ENCODE assay signal across 14 cellular contexts in genomic region chr3:64384561-64384960, GRCh38.
A peak's percentile ranks its signal among the peaks of the same experiment; 100 is the strongest.
DNase-seq lines count a peak whose midpoint lies in the region; ATAC-seq and TF ChIP-seq lines count a peak whose summit lies in the region.
"Had no signal": no experiment of that assay in that cellular context is flagged by ENCODE, and none has a peak within 500 bp of the region (broad histone marks: within the 10 kb centered on the region; RNA-seq: fewer than 3 reads in every experiment).

No MANE protein-coding gene starts in this region.

- H4K5ac ChIP-seq in IMR-90 (ENCODE audit: low read depth, low read length): no peak overlapping the region

- H3K4ac ChIP-seq in IMR-90 (ENCODE audit: low read depth, low read length): no peak overlapping the region

- in situ Hi-C loops in IMR-90 (cut with MboI; ENCODE audit: low sequenced_read_pairs) (no loop called here), mammary epithelial cell (cut with MboI; ENCODE audit: low sequenced_read_pairs in 2 of 2) (no loop called here)

- BruUV-seq in IMR-90 (replicated peaks; lab: Mats Ljungman, UMichigan): no TSS peak
- no TSS peak for BruUV-seq in mammary epithelial cell (replicated peaks; lab: Mats Ljungman, UMichigan)

- no peak overlapping the region for H2AK5ac ChIP-seq in IMR-90 (ENCODE audit: low read depth, low read length)

- H3K36me3 ChIP-seq in IMR-90 (ENCODE audit: control insufficient read depth, insufficient read depth, low read length): no peaks in the 10 kb centered on the region
- H3K36me3 ChIP-seq in mammary epithelial cell (ENCODE audit: insufficient read depth, low read length): no peaks in the 10 kb centered on the region
- H3K36me3 ChIP-seq: BE2C, HAP-1 had no signal

- H4K20me1 ChIP-seq in IMR-90 (ENCODE audit: insufficient read depth, low read length): no peaks in the 10 kb centered on the region
- H4K20me1 ChIP-seq in mammary epithelial cell (ENCODE audit: insufficient read depth, low read length): no peaks in the 10 kb centered on the region

- 0 out of 3 replicates have a peak overlapping the region, but pooled peaks have one; percentile 84 for H2BK15ac ChIP-seq in IMR-90 (ENCODE audit: low read depth, low read length)

- H2BK20ac ChIP-seq in IMR-90 (ENCODE audit: low read depth, low read length): no peak overlapping the region

- H3K56ac ChIP-seq in IMR-90 (ENCODE audit: extremely low read depth, insufficient read depth, low read length): no peak overlapping the region

- peaks cover 9% of the 10 kb centered on the region for H3K4me1 ChIP-seq in IMR-90 (ENCODE audit: control insufficient read depth, insufficient read depth, low read length)
- H3K4me1 ChIP-seq in mammary epithelial cell (ENCODE audit: insufficient read depth, low read length): no peaks in the 10 kb centered on the region
- H3K4me1 ChIP-seq: BE2C had no signal

- no peak overlapping the region; the same call in 1 of the 2 replicates for H3K18ac ChIP-seq in IMR-90 (ENCODE audit: low read depth, low read length)

- H3K4me2 ChIP-seq in IMR-90 (ENCODE audit: low read depth, low read length) (no peak overlapping the region), mammary epithelial cell (ENCODE audit: insufficient read depth, low read depth, low read length) (no peak overlapping the region)

- TF ChIP-seq CTCF in IMR-90 (conservative IDR thresholded peaks at IDR 0.05; ENCODE audit: low read depth, low read length) (no peak), mammary epithelial cell (conservative IDR thresholded peaks at IDR 0.05 in 1 of 2, IDR thresholded peaks at IDR 0.05 in 1 of 2; ENCODE audit: extremely low read depth in 1 of 2, insufficient read depth in 1 of 2, low read depth in 1 of 2, low read length in 2 of 2) (no peak), fibroblast of villous mesenchyme (IDR thresholded peaks at IDR 0.05; ENCODE audit: insufficient read depth, low read depth, low read length) (no peak)

- dilution Hi-C loops in IMR-90 (cut with HindIII; ENCODE audit: low sequenced_read_pairs, unreplicated experiment) (no loop called here), mammary epithelial cell (cut with HindIII; ENCODE audit: low sequenced_read_pairs) (no loop called here)

- CTCF ChIA-PET in IMR-90 (lab: Yijun Ruan, JAX): no interaction called here
- CTCF ChIA-PET in mammary epithelial cell (lab: Charles Lee; ENCODE audit: low non-redundant PET): no interaction called here

- H3K79me2 ChIP-seq in mammary epithelial cell (ENCODE audit: insufficient read depth, low read length): no peaks in the 10 kb centered on the region

- H3K27ac ChIP-seq in IMR-90 (ENCODE audit: insufficient read depth, low read length) (no peak overlapping the region), mammary epithelial cell (ENCODE audit: insufficient read depth, low read depth, low read length) (no peak overlapping the region)
- H3K27ac ChIP-seq: C4-2B had no signal

- POLR2A ChIA-PET in IMR-90 (lab: Charles Lee; ENCODE audit: unreplicated experiment): no interaction called here

- WGBS in IMR-90 (ENCODE audit: extremely low coverage in 2 of 2, insufficient read length in 1 of 2), 2 experiments: no CpG with 5 or more reads among the region's 3 CpGs
- 100% methylated on average over 2 of the region's 3 CpGs for WGBS in mammary epithelial cell (ENCODE audit: low coverage, missing lambda C conversion rate)

- H4K91ac ChIP-seq in IMR-90 (ENCODE audit: insufficient read depth, low read depth, low read length): no peak overlapping the region

- intact Hi-C loops in IMR-90 (cut with micrococcal nuclease) (no loop called here), mammary epithelial cell (cut with micrococcal nuclease) (no loop called here), head of caudate nucleus (cut with DNase I) (no loop called here)

- TF ChIP-seq RAD21 in IMR-90 (IDR thresholded peaks at IDR 0.05; ENCODE audit: low read length): no peak

- TF ChIP-seq POLR2A in IMR-90 (IDR thresholded peaks at IDR 0.05; ENCODE audit: low read depth, low read length): no peak

- H3K9me1 ChIP-seq in IMR-90 (ENCODE audit: insufficient read depth, low read length): peaks cover 10% of the 10 kb centered on the region

- no peak overlapping the region for H2BK120ac ChIP-seq in IMR-90 (ENCODE audit: low read depth, low read length)

- no peak overlapping the region for H3K14ac ChIP-seq in IMR-90 (replicated peaks; ENCODE audit: low read depth, low read length)

- no peak overlapping the region for H2AK9ac ChIP-seq in IMR-90 (replicated peaks; ENCODE audit: low read depth, low read length, poor library complexity)

- peaks cover 0 to 8% of the 10 kb centered on the region in 2 experiments; a peak in 1 of 4 replicates for H3K79me1 ChIP-seq in IMR-90 (ENCODE audit: low read depth in 1 of 2, low read length in 2 of 2)

- no peak overlapping the region for H3K23ac ChIP-seq in IMR-90 (ENCODE audit: low read depth, low read length)

- H4K8ac ChIP-seq in IMR-90 (ENCODE audit: low read depth in 2 of 2, low read length in 2 of 2): no peak overlapping the region

- DNase-seq in IMR-90: no peak
- DNase-seq in mammary epithelial cell: peak; percentile 16
- peak; percentile 60 for DNase-seq in fibroblast of villous mesenchyme (ENCODE audit: low read depth)
- peak; percentile 22 for DNase-seq in renal cortical epithelial cell (ENCODE audit: low read depth)
- no peak for DNase-seq in NCI-H2029 treated with DMSO at 0.1 percent for 48 hours (lab: John Stamatoyannopoulos, UW)
- no peak for DNase-seq in NCI-H2196 (lab: John Stamatoyannopoulos, UW; ENCODE audit: unreplicated experiment)
- no peak for DNase-seq in head of caudate nucleus
- DNase-seq: BE2C; CD4-positive, alpha-beta memory T cell; DMS153; DMS79 treated with DMSO at 0.1 percent for 48 hours; EL had no signal

- H3K9me3 ChIP-seq in IMR-90 (ENCODE audit: control insufficient read depth, insufficient read depth, low read length): 0 out of 2 replicates have a peak, but pooled peaks cover 4% of the 10 kb centered on the region
- H3K9me3 ChIP-seq in mammary epithelial cell (replicated peaks; ENCODE audit: insufficient read depth, low read length): no peaks in the 10 kb centered on the region
- H3K9me3 ChIP-seq: BE2C, HAP-1 had no signal

- ATAC-seq in IMR-90 (ENCODE audit: low read depth): no peak

- H3K9ac ChIP-seq in IMR-90 (ENCODE audit: low read depth, low read length) (no peak overlapping the region), mammary epithelial cell (ENCODE audit: insufficient read depth, low read length) (no peak overlapping the region)

- H3K27me3 ChIP-seq in IMR-90 (ENCODE audit: control insufficient read depth, insufficient read depth, low read length): no peaks in the 10 kb centered on the region
- H3K27me3 ChIP-seq in mammary epithelial cell (ENCODE audit: insufficient read depth, low read length): no peaks in the 10 kb centered on the region
- H3K27me3 ChIP-seq: BE2C had no signal

- H2BK5ac ChIP-seq in IMR-90 (ENCODE audit: low read depth, low read length, poor library complexity, severe bottlenecking): no peak overlapping the region

- H2AFZ ChIP-seq in IMR-90 (replicated peaks; ENCODE audit: low read length, poor library complexity) (no peak overlapping the region), mammary epithelial cell (ENCODE audit: low read depth, low read length) (peak overlapping the region; percentile 1)

- H3K4me3 ChIP-seq in IMR-90 (ENCODE audit: insufficient read depth, low read depth, low read length): no peak overlapping the region
- H3K4me3 ChIP-seq in mammary epithelial cell (replicated peaks in 1 of 3; ENCODE audit: insufficient read depth in 1 of 3, low read depth in 2 of 3, low read length in 3 of 3): no peak overlapping the region
- no peak overlapping the region for H3K4me3 ChIP-seq in fibroblast of villous mesenchyme (ENCODE audit: low read depth, low read length)
- H3K4me3 ChIP-seq: HAP-1 had no signal

TF ChIP-seq in IMR-90, 13 proteins besides CTCF, POLR2A, EP300 and RAD21:
- TF ChIP-seq NFE2L2 (IDR thresholded peaks at IDR 0.05; ENCODE audit: low read depth, low read length) (no peak), RCOR1 (IDR thresholded peaks at IDR 0.05; ENCODE audit: insufficient replicate concordance, low read length) (no peak), BHLHE40 (IDR thresholded peaks at IDR 0.05; ENCODE audit: low read depth, low read length) (no peak), MAFK (IDR thresholded peaks at IDR 0.05; ENCODE audit: low read depth, low read length) (no peak), RFX5 (IDR thresholded peaks at IDR 0.05; ENCODE audit: low read depth, low read length) (no peak)

Comparison
In these comparisons a context has a peak if more than half of its experiments do, and no peak if none do; other contexts are left out.
1. DNase-seq: peak in mammary epithelial cell (single experiment), fibroblast of villous mesenchyme (single experiment) and renal cortical epithelial cell (single experiment); none in IMR-90 (single experiment), NCI-H2029 treated with DMSO at 0.1 percent for 48 hours (single experiment), NCI-H2196 (single experiment) and head of caudate nucleus (0 of 42).